19 cellular contexts compared by ENCODE assay signal in the genomic region with DNA sequence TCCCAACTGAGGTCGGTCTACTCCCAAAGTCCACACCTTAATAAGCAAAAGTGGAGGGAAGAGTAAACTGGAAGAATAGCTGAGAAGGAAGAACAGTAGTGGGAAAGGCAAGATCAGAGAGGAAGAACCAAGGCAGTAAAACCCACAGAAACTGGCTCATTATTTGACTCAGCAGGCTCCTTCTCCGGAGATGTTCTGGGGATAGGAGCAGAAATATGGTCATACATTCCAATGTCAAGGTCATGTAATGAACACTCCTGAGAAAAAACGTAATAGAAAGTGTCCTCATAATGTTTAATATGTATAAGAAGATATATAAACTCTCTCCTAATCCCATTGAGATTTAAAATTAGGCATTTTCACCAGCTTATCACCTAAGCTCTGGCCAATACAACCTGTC.
"Had no signal": no experiment of that assay in that cellular context is flagged by ENCODE, and none has a peak within 500 bp of the region (broad histone marks: within the 10 kb centered on the region; RNA-seq: fewer than 3 reads in every experiment).

No MANE protein-coding gene starts in this region.

- H3K27me3 Mint-ChIP-seq: activated CD4-positive, alpha-beta memory T cell treated with anti-CD3 and anti-CD28 coated beads for 36 hours; activated naive CD8-positive, alpha-beta T cell treated with anti-CD3 and anti-CD28 coated beads for 36 hours; naive thymus-derived CD8-positive, alpha-beta T cell; progenitor cell of endocrine pancreas; stimulated activated naive B cell treated with anti-CD40 and anti-IgM and Interleukin-4, amounts not matched to agents 10 μg/mL and 1 μg/mL and 100 μg/mL, for 72 hours had no signal

- ATAC-seq: naive thymus-derived CD8-positive, alpha-beta T cell; stimulated activated naive B cell treated with anti-CD40 and anti-IgM and Interleukin-4, amounts not matched to agents 10 μg/mL and 1 μg/mL and 100 μg/mL, for 72 hours had no signal

- H3K4me3 ChIP-seq: left ventricle myocardium inferior, sigmoid colon, thoracic aorta had no signal

- H3K9me3 Mint-ChIP-seq: activated CD4-positive, alpha-beta memory T cell treated with anti-CD3 and anti-CD28 coated beads for 36 hours; activated naive CD8-positive, alpha-beta T cell treated with anti-CD3 and anti-CD28 coated beads for 36 hours; immature natural killer cell; naive thymus-derived CD8-positive, alpha-beta T cell; stimulated activated naive B cell treated with anti-CD40 and anti-IgM and Interleukin-4, amounts not matched to agents 10 μg/mL and 1 μg/mL and 100 μg/mL, for 72 hours had no signal

- H3K27ac Mint-ChIP-seq: activated naive CD8-positive, alpha-beta T cell treated with anti-CD3 and anti-CD28 coated beads for 36 hours; immature natural killer cell; naive thymus-derived CD8-positive, alpha-beta T cell; progenitor cell of endocrine pancreas; stimulated activated naive B cell treated with anti-CD40 and anti-IgM and Interleukin-4, amounts not matched to agents 10 μg/mL and 1 μg/mL and 100 μg/mL, for 72 hours had no signal

- DNase-seq: activated CD4-positive, alpha-beta T cell treated with anti-CD3 and anti-CD28 coated beads for 4 hours; activated CD4-positive, CD25-positive, alpha-beta regulatory T cell; activated naive CD4-positive, alpha-beta T cell treated with Interleukin-2 at 50 U/mL for 16 hours; activated naive CD8-positive, alpha-beta T cell treated with anti-CD3 and anti-CD28 coated beads for 36 hours; amniotic stem cell; foreskin fibroblast; immature natural killer cell; kidney glomerular epithelial cell; left ventricle myocardium inferior; naive thymus-derived CD8-positive, alpha-beta T cell; retina; sigmoid colon; stimulated activated CD4-positive, alpha-beta T cell treated with anti-CD3 and anti-CD28 coated beads, Interleukin-2, amount 100 ng/mL, for 48 hours; stimulated activated CD8-positive, alpha-beta memory T cell treated with anti-CD3 and anti-CD28 coated beads, Interleukin-4, amount 100 ng/mL, for 48 hours; stimulated activated naive B cell treated with anti-CD40 and anti-IgM and Interleukin-4, amounts not matched to agents 10 μg/mL and 1 μg/mL and 100 μg/mL, for 72 hours; T1000 had no signal

- H3K27me3 ChIP-seq: sigmoid colon had no signal

- H3K4me3 Mint-ChIP-seq: activated CD4-positive, alpha-beta memory T cell treated with anti-CD3 and anti-CD28 coated beads for 36 hours; activated naive CD8-positive, alpha-beta T cell treated with anti-CD3 and anti-CD28 coated beads for 36 hours; immature natural killer cell; naive thymus-derived CD8-positive, alpha-beta T cell; stimulated activated naive B cell treated with anti-CD40 and anti-IgM and Interleukin-4, amounts not matched to agents 10 μg/mL and 1 μg/mL and 100 μg/mL, for 72 hours had no signal

- H3K9me3 ChIP-seq: left ventricle myocardium inferior, sigmoid colon, thoracic aorta had no signal

- H3K36me3 ChIP-seq: left ventricle myocardium inferior, sigmoid colon, thoracic aorta had no signal

- H3K27ac ChIP-seq: left ventricle myocardium inferior, sigmoid colon, thoracic aorta had no signal
